ENCODE assay signal across 8 cellular contexts in genomic region chr1:228486596-228487335, GRCh38. TPM values are rescaled to one million over a fixed set of nuclear protein-coding genes. Genes with fewer than 3 reads are reported as not detected.
DNase-seq lines count a peak whose midpoint lies in the region; ATAC-seq and TF ChIP-seq lines count a peak whose summit lies in the region.

No MANE protein-coding gene starts in this region.

- peak; percentile 72 for ATAC-seq in GM18873 (IDR thresholded peaks at IDR 0.05; ENCODE audit: low FRiP score, unreplicated experiment)
- peak; percentile 53 for ATAC-seq in HG03135 (IDR thresholded peaks at IDR 0.05; ENCODE audit: unreplicated experiment)

- DNase-seq in AG09309 (ENCODE audit: low read depth) (peak; percentile 75), NCI-H345 treated with DMSO at 0.1 percent for 48 hours (lab: John Stamatoyannopoulos, UW; ENCODE audit: unreplicated experiment) (peak; percentile 79), cerebellum (ENCODE audit: low spot score) (peak; percentile 87), kidney tubule cell (ENCODE audit: low spot score) (peak; percentile 92)
- peak; percentile 71 for DNase-seq in activated CD4-positive, CD25-positive, alpha-beta regulatory T cell treated with anti-CD3 and anti-CD28 coated beads, Interleukin-2, amount 50 U/mL, for 72 hours
- peak; percentile 66 to 70 for DNase-seq in stimulated activated CD4-positive, alpha-beta T cell treated with anti-CD3 and anti-CD28 coated beads, Interleukin-1b, Interleukin-23, amount 100 ng/mL, for 4 hours (ENCODE audit: low read depth in 2 of 2)

- H3K4me3 ChIP-seq in AG09309 (ENCODE audit: control insufficient read depth, low read depth, low read length): peak overlapping the region; percentile 82

- no peak for TF ChIP-seq CTCF in AG09309 (IDR thresholded peaks at IDR 0.05; ENCODE audit: control insufficient read depth, insufficient read depth, low read depth, low read length, missing control alignments)

RNA-seq across cellular contexts. Expression of gene RNF187, which starts 0.4 kb away (rescaled TPM):
- total RNA-seq in cerebellum: 48.5 TPM

Comparison
In these comparisons a context has a peak if more than half of its experiments do, and no peak if none do; other contexts are left out.
1. Peak in every context shown above with its lines: DNase-seq, ATAC-seq and H3K4me3 ChIP-seq.